34 cellular contexts compared by ENCODE assay signal in the genomic region with DNA sequence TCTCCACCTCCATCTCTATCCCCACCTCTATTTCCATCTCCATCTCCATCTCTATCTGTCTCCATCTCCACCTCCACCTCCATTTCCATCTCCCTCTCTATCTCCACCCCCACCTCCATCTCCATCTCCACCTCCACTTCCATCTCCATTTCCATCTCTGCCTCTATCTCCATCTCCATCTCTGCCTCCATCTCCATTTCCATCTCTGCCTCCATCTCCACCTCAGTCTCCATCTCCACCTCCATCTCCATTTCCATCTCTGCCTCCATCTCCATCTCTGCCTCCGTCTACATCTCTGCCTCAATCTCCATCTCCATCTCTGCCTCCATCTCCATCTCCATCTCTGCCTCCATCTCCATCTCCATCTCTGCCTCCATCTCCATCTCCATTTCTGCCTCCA. TPM values are rescaled to one million over a fixed set of nuclear protein-coding genes. Genes with fewer than 3 reads are reported as not detected.
"Had no signal": no experiment of that assay in that cellular context is flagged by ENCODE, and none has a peak within 500 bp of the region (broad histone marks: within the 10 kb centered on the region; RNA-seq: fewer than 3 reads in every experiment).

No MANE protein-coding gene starts in this region.

- H3K9me3 Mint-ChIP-seq: natural killer cell treated with Interleukin-12 subunit alpha and Interleukin-12 subunit beta and Interleukin-15 and Interleukin-18, amount 100 ng/mL, for 72 hours; stimulated activated effector memory CD8-positive, alpha-beta T cell treated with anti-CD3 and anti-CD28 coated beads, Interleukin-12 subunit alpha, Interleukin-12 subunit beta, amount 100 ng/mL, for 72 hours; type B pancreatic cell had no signal

- H3K36me3 ChIP-seq: neutrophil, right lobe of liver, stomach, tibial artery, transverse colon, upper lobe of right lung, uterus had no signal

- H3K36me3 Mint-ChIP-seq: naive B cell; naive thymus-derived CD8-positive, alpha-beta T cell; natural killer cell treated with Interleukin-12 subunit alpha and Interleukin-12 subunit beta and Interleukin-15 and Interleukin-18, amount 100 ng/mL, for 72 hours; stimulated activated effector memory CD8-positive, alpha-beta T cell treated with anti-CD3 and anti-CD28 coated beads, Interleukin-12 subunit alpha, Interleukin-12 subunit beta, amount 100 ng/mL, for 72 hours; type B pancreatic cell had no signal

- H3K4me3 ChIP-seq: psoas muscle, right lobe of liver, skin epidermis, stomach, tibial artery, transverse colon, upper lobe of right lung, uterus had no signal

- H3K27ac Mint-ChIP-seq: naive thymus-derived CD8-positive, alpha-beta T cell; natural killer cell treated with Interleukin-12 subunit alpha and Interleukin-12 subunit beta and Interleukin-15 and Interleukin-18, amount 100 ng/mL, for 72 hours; nephron progenitor cell; progenitor cell of endocrine pancreas; stimulated activated effector memory CD8-positive, alpha-beta T cell treated with anti-CD3 and anti-CD28 coated beads, Interleukin-12 subunit alpha, Interleukin-12 subunit beta, amount 100 ng/mL, for 72 hours; stimulated activated naive B cell treated with anti-CD40 and anti-IgM and Interleukin-4, amounts not matched to agents 10 μg/mL and 1 μg/mL and 100 μg/mL, for 72 hours; stimulated activated naive CD8-positive, alpha-beta T cell treated with anti-CD3 and anti-CD28 coated beads, Interleukin-15, Interleukin-2, amounts not matched to agents 100 ng/mL and 50 ng/mL, for 24 hours; type B pancreatic cell had no signal

- H2AFZ ChIP-seq: parathyroid adenoma had no signal

- DNase-seq: naive B cell; naive thymus-derived CD8-positive, alpha-beta T cell; nephron progenitor cell; nucleus accumbens; posterior cingulate gyrus; psoas muscle; right cardiac atrium; right lobe of liver; stimulated activated CD4-positive, alpha-beta T cell treated with anti-CD3 and anti-CD28 coated beads, Interleukin-15, amount 100 ng/mL, for 24 hours; stimulated activated CD4-positive, alpha-beta T cell treated with anti-CD3 and anti-CD28 coated beads, Interleukin-2, amount 100 ng/mL, for 24 hours; stimulated activated CD4-positive, alpha-beta T cell treated with anti-CD3 and anti-CD28 coated beads, Interleukin-2, amount 100 ng/mL, for 48 hours; stimulated activated CD4-positive, alpha-beta T cell treated with anti-CD3 and anti-CD28 coated beads, Interleukin-4, amount 100 ng/mL, for 24 hours; stimulated activated naive B cell treated with anti-CD40 and anti-IgM and Interleukin-4, amounts not matched to agents 10 μg/mL and 1 μg/mL and 100 μg/mL, for 72 hours; stimulated activated naive CD4-positive, alpha-beta T cell treated with Interleukin-2 at 50 U/mL for 16 hours; stomach; tibial artery; transverse colon; upper lobe of right lung; uterus had no signal

- H3K9me3 ChIP-seq: neutrophil, psoas muscle, right lobe of liver, stomach, tibial artery, transverse colon, upper lobe of right lung, uterus had no signal

- H3K4me1 ChIP-seq: parathyroid adenoma, psoas muscle, right lobe of liver, tibial artery, upper lobe of right lung, uterus had no signal

- ATAC-seq: naive thymus-derived CD8-positive, alpha-beta T cell; natural killer cell treated with Interleukin-12 subunit alpha and Interleukin-12 subunit beta and Interleukin-15 and Interleukin-18, amount 100 ng/mL, for 72 hours; psoas muscle; right cardiac atrium; right lobe of liver; stimulated activated effector memory CD8-positive, alpha-beta T cell treated with anti-CD3 and anti-CD28 coated beads, Interleukin-12 subunit alpha, Interleukin-12 subunit beta, amount 100 ng/mL, for 72 hours; stimulated activated naive B cell treated with anti-CD40 and anti-IgM and Interleukin-4, amounts not matched to agents 10 μg/mL and 1 μg/mL and 100 μg/mL, for 72 hours; upper lobe of right lung had no signal

- H3K27me3 ChIP-seq: neutrophil, right lobe of liver, stomach, tibial artery, transverse colon, upper lobe of right lung, uterus had no signal

- H3K4me1 Mint-ChIP-seq: nephron progenitor cell, neural crest cell had no signal

- H3K27ac ChIP-seq: neutrophil, parathyroid adenoma, psoas muscle, right lobe of liver, skin epidermis, stomach, tibial artery, transverse colon, upper lobe of right lung, uterus had no signal

- H3K79me2 ChIP-seq: parathyroid adenoma had no signal

- H3K4me3 Mint-ChIP-seq: naive B cell; naive thymus-derived CD8-positive, alpha-beta T cell; natural killer cell treated with Interleukin-12 subunit alpha and Interleukin-12 subunit beta and Interleukin-15 and Interleukin-18, amount 100 ng/mL, for 72 hours; nephron progenitor cell; neural crest cell; stimulated activated effector memory CD8-positive, alpha-beta T cell treated with anti-CD3 and anti-CD28 coated beads, Interleukin-12 subunit alpha, Interleukin-12 subunit beta, amount 100 ng/mL, for 72 hours; stimulated activated naive B cell treated with anti-CD40 and anti-IgM and Interleukin-4, amounts not matched to agents 10 μg/mL and 1 μg/mL and 100 μg/mL, for 72 hours; stimulated activated naive CD8-positive, alpha-beta T cell treated with anti-CD3 and anti-CD28 coated beads, Interleukin-15, Interleukin-2, amounts not matched to agents 100 ng/mL and 50 ng/mL, for 24 hours; type B pancreatic cell had no signal

- H3K27me3 Mint-ChIP-seq: naive B cell; naive thymus-derived CD8-positive, alpha-beta T cell; natural killer cell treated with Interleukin-12 subunit alpha and Interleukin-12 subunit beta and Interleukin-15 and Interleukin-18, amount 100 ng/mL, for 72 hours; progenitor cell of endocrine pancreas; stimulated activated naive B cell treated with anti-CD40 and anti-IgM and Interleukin-4, amounts not matched to agents 10 μg/mL and 1 μg/mL and 100 μg/mL, for 72 hours; stimulated activated naive CD8-positive, alpha-beta T cell treated with anti-CD3 and anti-CD28 coated beads, Interleukin-15, Interleukin-2, amounts not matched to agents 100 ng/mL and 50 ng/mL, for 24 hours; type B pancreatic cell had no signal

- H3K9ac ChIP-seq: parathyroid adenoma had no signal

RNA-seq across cellular contexts. Expression of a gene that starts 40.8 kb away (rescaled TPM):
- total RNA-seq: natural killer cell treated with Interleukin-12 subunit alpha and Interleukin-12 subunit beta and Interleukin-15 and Interleukin-18, amount 100 ng/mL, for 72 hours; neural crest cell; omental fat pad; osteocyte; psoas muscle; renal cortical epithelial cell; right cardiac atrium; right lobe of liver; stomach; subcutaneous adipose tissue; temporal lobe; transverse colon; upper lobe of right lung; urinary bladder; uterus had no signal
- polyA plus RNA-seq: right cardiac atrium had no signal
